ENCODE assay signal across 9 cellular contexts in the genomic region with DNA sequence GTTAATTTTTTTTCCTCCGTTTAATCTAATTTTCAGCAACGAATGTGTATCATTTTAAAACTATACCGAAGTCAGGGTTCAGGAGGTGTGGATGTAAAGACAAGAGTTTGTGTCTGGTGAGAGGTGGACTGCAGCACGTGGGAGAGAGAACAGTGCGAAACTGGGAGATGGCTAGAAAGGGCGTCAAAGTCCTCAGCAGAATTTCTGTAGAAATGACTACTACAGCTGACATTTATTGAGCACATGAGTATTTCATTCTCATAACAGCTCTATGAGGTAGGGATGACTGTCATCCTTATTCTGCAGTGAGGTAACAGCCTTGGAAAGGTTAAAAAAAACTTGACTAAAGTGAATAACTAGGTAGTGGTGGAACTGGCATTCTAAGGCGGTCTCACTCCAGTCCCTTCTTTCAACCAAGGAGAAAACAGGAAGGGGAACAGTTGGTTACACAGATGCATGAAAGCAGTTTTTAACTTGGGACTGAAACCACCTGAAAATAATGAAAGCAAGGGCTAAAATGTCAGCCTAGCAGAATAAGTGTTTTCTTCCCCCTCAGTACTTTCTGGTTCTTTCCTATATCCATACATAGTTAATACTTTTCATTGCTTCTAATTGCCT. TPM values are rescaled to one million over a fixed set of nuclear protein-coding genes. Genes with fewer than 3 reads are reported as not detected.
DNase-seq lines count a peak whose midpoint lies in the region; ATAC-seq, FAIRE-seq and TF ChIP-seq lines count a peak whose summit lies in the region.
"Had no signal": no experiment of that assay in that cellular context is flagged by ENCODE, and none has a peak within 500 bp of the region (broad histone marks: within the 10 kb centered on the region; RNA-seq: fewer than 3 reads in every experiment).

No MANE protein-coding gene starts in this region.

- peak overlapping the region; percentile 6 for H2BK5ac ChIP-seq in IMR-90 (ENCODE audit: low read depth, low read length, poor library complexity, severe bottlenecking)

- H3K27ac ChIP-seq in IMR-90 (ENCODE audit: insufficient read depth, low read length) (peak overlapping the region; percentile 54), gastroesophageal sphincter (peak overlapping the region; percentile 71 to 98 (median 95)), small intestine (ENCODE audit: low read depth in 1 of 2, low read length in 1 of 2) (peak overlapping the region in 1 of 2 donors; percentile 11)

- in situ Hi-C loops in IMR-90 (cut with MboI; ENCODE audit: low sequenced_read_pairs): no loop called here

- peak overlapping the region; percentile 8; the same call in 1 of the 2 replicates for H3K56ac ChIP-seq in IMR-90 (ENCODE audit: extremely low read depth, insufficient read depth, low read length)

- no peak for TF ChIP-seq EP300 in gastroesophageal sphincter (IDR thresholded peaks at IDR 0.05)

- no peak overlapping the region for H2BK120ac ChIP-seq in IMR-90 (ENCODE audit: low read depth, low read length)

- 0 out of 2 replicates have a peak overlapping the region, but pooled peaks have one; percentile 63 for H3K18ac ChIP-seq in IMR-90 (ENCODE audit: low read depth, low read length)

- peak overlapping the region; percentile 88 for H3K9ac ChIP-seq in IMR-90 (ENCODE audit: low read depth, low read length)

- no peak for TF ChIP-seq RAD21 in IMR-90 (IDR thresholded peaks at IDR 0.05; ENCODE audit: low read length)

- no CpG with 5 or more reads among the region's 7 CpGs for WGBS in IMR-90 (ENCODE audit: extremely low coverage in 2 of 2, insufficient read length in 1 of 2), 2 experiments
- 13 to 16% methylated on average over 7 of the region's 7 CpGs for WGBS in gastroesophageal sphincter (ENCODE audit: low coverage in 1 of 2), 2 donors
- 13 to 17% (median 16%) methylated on average over 7 of the region's 7 CpGs for WGBS in small intestine, 3 donors

- no peaks in the 10 kb centered on the region for H3K9me1 ChIP-seq in IMR-90 (ENCODE audit: insufficient read depth, low read length)

- CTCF ChIA-PET in IMR-90 (lab: Yijun Ruan, JAX): interaction anchor here (0.6 kb wide), 1 partner anchor 44 kb away, joined by 3 read pairs; no protein-coding TSS in a partner anchor

- peak overlapping the region; percentile 42 for H3K4ac ChIP-seq in IMR-90 (ENCODE audit: low read depth, low read length)

- H3K23ac ChIP-seq in IMR-90 (ENCODE audit: low read depth, low read length): peak overlapping the region; percentile 49

- H3K9me3 ChIP-seq in IMR-90 (ENCODE audit: control insufficient read depth, insufficient read depth, low read length) (no peaks in the 10 kb centered on the region), gastroesophageal sphincter (no peaks in the 10 kb centered on the region), small intestine (ENCODE audit: control insufficient read depth, low read depth) (no peaks in the 10 kb centered on the region)

- H3K36me3 ChIP-seq in IMR-90 (ENCODE audit: control insufficient read depth, insufficient read depth, low read length) (no peaks in the 10 kb centered on the region), gastroesophageal sphincter (no peaks in the 10 kb centered on the region), small intestine (ENCODE audit: control insufficient read depth in 2 of 2, insufficient read depth in 2 of 2, low read length in 2 of 2) (no peaks in the 10 kb centered on the region)

- no peak overlapping the region for H2BK15ac ChIP-seq in IMR-90 (ENCODE audit: low read depth, low read length)

- dilution Hi-C loops in IMR-90 (cut with HindIII; ENCODE audit: low sequenced_read_pairs, unreplicated experiment): no loop called here

- no peak overlapping the region for H2BK20ac ChIP-seq in IMR-90 (ENCODE audit: low read depth, low read length)

- POLR2A ChIA-PET in IMR-90 (lab: Charles Lee; ENCODE audit: unreplicated experiment): no interaction called here

- H4K91ac ChIP-seq in IMR-90 (ENCODE audit: insufficient read depth, low read depth, low read length): no peak overlapping the region

- peak overlapping the region; percentile 90 for H3K4me2 ChIP-seq in IMR-90 (ENCODE audit: low read depth, low read length)

- H3K4me1 ChIP-seq in IMR-90 (ENCODE audit: control insufficient read depth, insufficient read depth, low read length) (peaks cover 2% of the 10 kb centered on the region), gastroesophageal sphincter (peaks cover 0 to 31% (median 8%) of the 10 kb centered on the region in 3 donors), small intestine (ENCODE audit: control insufficient read depth in 2 of 2, insufficient read depth in 1 of 2, low read depth in 1 of 2, low read length in 1 of 2) (no peaks in the 10 kb centered on the region)

- H2AK9ac ChIP-seq in IMR-90 (replicated peaks; ENCODE audit: low read depth, low read length, poor library complexity): no peak overlapping the region

- H2AK5ac ChIP-seq in IMR-90 (ENCODE audit: low read depth, low read length): peak overlapping the region; percentile 8

- no peaks in the 10 kb centered on the region for H3K27me3 ChIP-seq in IMR-90 (ENCODE audit: control insufficient read depth, insufficient read depth, low read length)
- H3K27me3 ChIP-seq in gastroesophageal sphincter: no peaks in the 10 kb centered on the region
- no peaks in the 10 kb centered on the region for H3K27me3 ChIP-seq in small intestine (ENCODE audit: control insufficient read depth in 2 of 2, insufficient read depth in 2 of 2, low read length in 2 of 2)

- H3K4me3 ChIP-seq in IMR-90 (ENCODE audit: insufficient read depth, low read depth, low read length): peak overlapping the region; percentile 76
- peak overlapping the region; percentile 85 to 99 for H3K4me3 ChIP-seq in gastroesophageal sphincter
- peak overlapping the region in 1 of 2 donors; percentile 78 for H3K4me3 ChIP-seq in small intestine (ENCODE audit: low read depth in 1 of 2, low read length in 2 of 2)

- H4K8ac ChIP-seq in IMR-90 (ENCODE audit: low read depth in 2 of 2, low read length in 2 of 2): peak overlapping the region; percentile 3 to 31; a peak in 1 of 4 replicates

- H4K5ac ChIP-seq in IMR-90 (ENCODE audit: low read depth, low read length): peak overlapping the region; percentile 72; the same call in 1 of the 2 replicates

- TF ChIP-seq CTCF in IMR-90 (conservative IDR thresholded peaks at IDR 0.05; ENCODE audit: low read depth, low read length) (no peak), gastroesophageal sphincter (IDR thresholded peaks at IDR 0.05) (no peak)

- DNase-seq in activated gamma-delta T cell treated with anti-CD3 and anti-CD28 coated beads, Interleukin-2, amount 50 U/mL, for 16 hours (ENCODE audit: low read depth): peak; percentile 16
- DNase-seq in activated gamma-delta T cell treated with Interleukin-2 at 50 U/mL for 16 hours (no peak), IMR-90 (peak; percentile 45), small intestine (peak; percentile 28), NCI-H345 treated with DMSO at 0.1 percent for 48 hours (lab: John Stamatoyannopoulos, UW; ENCODE audit: unreplicated experiment) (no peak), islet precursor cell (no peak)
- DNase-seq in activated CD8-positive, alpha-beta memory T cell treated with anti-CD3 and anti-CD28 coated beads, Interleukin-2, amount 50 U/mL, for 48 hours: peak; percentile 61

- no peak for TF ChIP-seq POLR2A in IMR-90 (IDR thresholded peaks at IDR 0.05; ENCODE audit: low read depth, low read length)
- no peak for TF ChIP-seq POLR2A in gastroesophageal sphincter (IDR thresholded peaks at IDR 0.05)

- no TSS peak for BruUV-seq in IMR-90 (replicated peaks; lab: Mats Ljungman, UMichigan)

- H2AFZ ChIP-seq in IMR-90 (replicated peaks; ENCODE audit: low read length, poor library complexity): no peak overlapping the region

- no peak for FAIRE-seq in small intestine (lab: Jason Lieb, UNC)
- FAIRE-seq: islet of Langerhans had no signal

- ATAC-seq in IMR-90 (ENCODE audit: low read depth): no peak
- ATAC-seq in gastroesophageal sphincter: no peak

- intact Hi-C loops in IMR-90 (cut with micrococcal nuclease): loop anchor here (5.0 kb wide), 1 partner anchor 52 kb away; no protein-coding TSS in a partner anchor

- H4K20me1 ChIP-seq in IMR-90 (ENCODE audit: insufficient read depth, low read length): no peaks in the 10 kb centered on the region

- H3K14ac ChIP-seq in IMR-90 (replicated peaks; ENCODE audit: low read depth, low read length): peak overlapping the region; percentile 23

- H3K79me1 ChIP-seq in IMR-90 (ENCODE audit: low read depth in 1 of 2, low read length in 2 of 2): peaks cover 0 to 17% of the 10 kb centered on the region in 2 experiments; a peak in 3 of 4 replicates

TF ChIP-seq in IMR-90, 13 proteins besides CTCF, POLR2A, EP300 and RAD21 (continues in another document):
- TF ChIP-seq, protein P1, sequence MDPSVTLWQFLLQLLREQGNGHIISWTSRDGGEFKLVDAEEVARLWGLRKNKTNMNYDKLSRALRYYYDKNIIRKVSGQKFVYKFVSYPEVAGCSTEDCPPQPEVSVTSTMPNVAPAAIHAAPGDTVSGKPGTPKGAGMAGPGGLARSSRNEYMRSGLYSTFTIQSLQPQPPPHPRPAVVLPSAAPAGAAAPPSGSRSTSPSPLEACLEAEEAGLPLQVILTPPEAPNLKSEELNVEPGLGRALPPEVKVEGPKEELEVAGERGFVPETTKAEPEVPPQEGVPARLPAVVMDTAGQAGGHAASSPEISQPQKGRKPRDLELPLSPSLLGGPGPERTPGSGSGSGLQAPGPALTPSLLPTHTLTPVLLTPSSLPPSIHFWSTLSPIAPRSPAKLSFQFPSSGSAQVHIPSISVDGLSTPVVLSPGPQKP (IDR thresholded peaks at IDR 0.05; ENCODE audit: borderline replicate concordance, low read depth, low read length): no peak
- TF ChIP-seq MXI1 (IDR thresholded peaks at IDR 0.05; ENCODE audit: borderline replicate concordance, low read depth, low read length) (0 out of 2 replicates have a peak, but pooled peaks have one; percentile 48), BHLHE40 (IDR thresholded peaks at IDR 0.05; ENCODE audit: low read depth, low read length) (0 out of 2 replicates have a peak, but pooled peaks have one; percentile 32), NFE2L2 (IDR thresholded peaks at IDR 0.05; ENCODE audit: low read depth, low read length) (no peak), SMC3 (IDR thresholded peaks at IDR 0.05; ENCODE audit: low read depth, low read length) (no peak), CHD1 (IDR thresholded peaks at IDR 0.05; ENCODE audit: low read depth, low read length) (no peak), RCOR1 (IDR thresholded peaks at IDR 0.05; ENCODE audit: insufficient replicate concordance, low read length) (no peak), CEBPB (IDR thresholded peaks at IDR 0.05; ENCODE audit: low read depth, low read length) (no peak; the same call in 1 of the 2 replicates), RFX5 (IDR thresholded peaks at IDR 0.05; ENCODE audit: low read depth, low read length) (no peak), MAZ (IDR thresholded peaks at IDR 0.05; ENCODE audit: borderline replicate concordance, low read depth, low read length) (no peak)

RNA-seq across cellular contexts. Expression of a gene that starts 0.6 kb away (rescaled TPM):
- 17.6 and 26.4 TPM in 2 replicates for total RNA-seq in IMR-90 (2012; rRNA removed)
- 8.2 and 9.1 TPM in 2 replicates for polyA plus RNA-seq in IMR-90 (2012; rRNA removed)
- polyA plus RNA-seq in IMR-90 (2012; cell fraction: cytosol; rRNA removed): 3.0 and 7.7 TPM in 2 replicates
- 0.95 and 6.8 TPM in 2 replicates for polyA plus RNA-seq in IMR-90 (2012; cell fraction: nucleus; rRNA removed; ENCODE audit: low replicate concordance)
- 10 to 100 TPM; 14.8 to 38.7 (median 26.9) TPM for total RNA-seq in gastroesophageal sphincter
- polyA plus RNA-seq in small intestine: 10 to 100 TPM; 12.4 to 13.4 (median 13.1) TPM

Comparison
In these comparisons a context has a peak if more than half of its experiments do, and no peak if none do; other contexts are left out.
1. DNase-seq: peak in activated gamma-delta T cell treated with anti-CD3 and anti-CD28 coated beads, Interleukin-2, amount 50 U/mL, for 16 hours (single experiment), IMR-90 (single experiment), activated CD8-positive, alpha-beta memory T cell treated with anti-CD3 and anti-CD28 coated beads, Interleukin-2, amount 50 U/mL, for 48 hours (single experiment) and small intestine (single experiment); none in activated gamma-delta T cell treated with Interleukin-2 at 50 U/mL for 16 hours (single experiment), NCI-H345 treated with DMSO at 0.1 percent for 48 hours (single experiment) and islet precursor cell (single experiment).